ENCODE assay signal across 8 cellular contexts in the genomic region with DNA sequence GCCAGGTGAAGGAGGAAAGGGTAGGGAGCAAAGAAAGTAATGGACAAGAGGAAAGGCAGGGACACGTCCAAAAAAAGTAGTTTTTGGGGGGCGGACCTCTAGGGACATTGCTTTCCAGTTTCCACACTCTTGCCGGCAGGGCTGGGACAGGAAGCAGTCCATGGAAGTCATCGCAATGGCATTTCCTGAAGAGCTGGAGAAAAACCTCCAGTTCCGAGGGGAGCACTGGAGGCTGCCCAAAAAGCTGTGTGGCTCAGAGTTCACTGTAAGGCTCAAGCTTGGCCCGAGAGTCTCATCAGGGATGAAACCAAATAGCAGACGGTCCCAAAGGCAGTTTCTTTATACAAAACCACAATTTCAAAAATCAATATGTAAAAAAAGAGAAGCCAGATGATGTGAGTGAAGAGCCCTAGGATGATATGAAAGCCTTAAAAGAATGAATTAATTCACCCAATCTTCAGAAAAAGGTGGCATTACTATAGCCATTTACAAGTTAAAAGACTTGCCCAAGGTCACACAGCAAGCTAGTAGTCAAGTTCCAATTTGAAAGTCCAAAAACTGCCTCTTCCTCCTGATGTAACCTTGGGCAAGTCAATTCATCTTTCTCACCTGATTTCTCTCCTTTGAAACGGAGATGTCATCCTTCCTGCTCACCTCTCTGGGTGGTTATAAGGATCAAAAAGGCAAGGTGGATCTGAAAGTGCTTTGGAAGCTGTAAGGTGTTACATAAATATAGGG. TPM values are rescaled to one million over a fixed set of nuclear protein-coding genes. Genes with fewer than 3 reads are reported as not detected.
DNase-seq lines count a peak whose midpoint lies in the region; ATAC-seq and TF ChIP-seq lines count a peak whose summit lies in the region.

No MANE protein-coding gene starts in this region.

- peaks cover 77% of the 10 kb centered on the region for H3K4me1 Mint-ChIP-seq in T-helper 1 cell treated with Interleukin-12 subunit alpha and Interleukin-12 subunit beta and Interleukin-4 antibody, amounts not matched to agents 30 μg/mL and 1 μg/mL, for 36 hours (ENCODE audit: low read depth)
- peaks cover 93 to 99% of the 10 kb centered on the region in 2 donors for H3K4me1 Mint-ChIP-seq in immature natural killer cell
- H3K4me1 Mint-ChIP-seq in stimulated activated effector memory CD8-positive, alpha-beta T cell treated with anti-CD3 and anti-CD28 coated beads, Interleukin-12 subunit alpha, Interleukin-12 subunit beta, amount 100 ng/mL, for 72 hours: peaks cover 95% of the 10 kb centered on the region

- TF ChIP-seq CTCF in astrocyte of the spinal cord (IDR thresholded peaks at IDR 0.05; ENCODE audit: low read depth, low read length): no peak

- H3K4me3 ChIP-seq in astrocyte of the spinal cord (ENCODE audit: low read depth, low read length): no peak overlapping the region

- no peaks in the 10 kb centered on the region for H3K9me3 Mint-ChIP-seq in T-helper 1 cell treated with Interleukin-12 subunit alpha and Interleukin-12 subunit beta and Interleukin-4 antibody, amounts not matched to agents 30 μg/mL and 1 μg/mL, for 36 hours
- no peaks in the 10 kb centered on the region for H3K9me3 Mint-ChIP-seq in immature natural killer cell
- H3K9me3 Mint-ChIP-seq in stimulated activated effector memory CD8-positive, alpha-beta T cell treated with anti-CD3 and anti-CD28 coated beads, Interleukin-12 subunit alpha, Interleukin-12 subunit beta, amount 100 ng/mL, for 72 hours: no peaks in the 10 kb centered on the region

- no peak for ATAC-seq in stimulated activated effector memory CD8-positive, alpha-beta T cell treated with anti-CD3 and anti-CD28 coated beads, Interleukin-12 subunit alpha, Interleukin-12 subunit beta, amount 100 ng/mL, for 72 hours
- ATAC-seq in HG02642 (IDR thresholded peaks at IDR 0.05; ENCODE audit: poor library complexity, unreplicated experiment): no peak

- no peaks in the 10 kb centered on the region for H3K27me3 Mint-ChIP-seq in T-helper 1 cell treated with Interleukin-12 subunit alpha and Interleukin-12 subunit beta and Interleukin-4 antibody, amounts not matched to agents 30 μg/mL and 1 μg/mL, for 36 hours (ENCODE audit: low read depth)
- H3K27me3 Mint-ChIP-seq in immature natural killer cell (ENCODE audit: low read depth in 3 of 3): peaks cover 0 to 2% (median 0%) of the 10 kb centered on the region in 3 donors

- no peak for DNase-seq in T-helper 1 cell
- DNase-seq in astrocyte of the spinal cord (ENCODE audit: low read depth, low spot score): peak; percentile 85
- DNase-seq in immature natural killer cell: no peak
- DNase-seq in stimulated activated effector memory CD8-positive, alpha-beta T cell treated with anti-CD3 and anti-CD28 coated beads, Interleukin-12 subunit alpha, Interleukin-12 subunit beta, amount 100 ng/mL, for 72 hours (ENCODE audit: low spot score in 2 of 2): no peak
- no peak for DNase-seq in SIG-M5 treated with dmso at 0.1 percent for 504 hours (lab: John Stamatoyannopoulos, UW; ENCODE audit: unreplicated experiment)
- no peak for DNase-seq in stimulated activated CD4-positive, alpha-beta T cell treated with anti-CD3 and anti-CD28 coated beads, Interleukin-12 subunit alpha, Interleukin-12 subunit beta, amount 100 ng/mL, for 4 hours

- peak overlapping the region; percentile 41 for H3K4me3 Mint-ChIP-seq in T-helper 1 cell treated with Interleukin-12 subunit alpha and Interleukin-12 subunit beta and Interleukin-4 antibody, amounts not matched to agents 30 μg/mL and 1 μg/mL, for 36 hours
- H3K4me3 Mint-ChIP-seq in immature natural killer cell: peak overlapping the region; percentile 4 to 70 (median 50)
- peak overlapping the region; percentile 96 for H3K4me3 Mint-ChIP-seq in stimulated activated effector memory CD8-positive, alpha-beta T cell treated with anti-CD3 and anti-CD28 coated beads, Interleukin-12 subunit alpha, Interleukin-12 subunit beta, amount 100 ng/mL, for 72 hours

- peak overlapping the region; percentile 78 for H3K27ac Mint-ChIP-seq in T-helper 1 cell treated with Interleukin-12 subunit alpha and Interleukin-12 subunit beta and Interleukin-4 antibody, amounts not matched to agents 30 μg/mL and 1 μg/mL, for 36 hours
- H3K27ac Mint-ChIP-seq in immature natural killer cell: peak overlapping the region; percentile 63 to 95 (median 90)
- H3K27ac Mint-ChIP-seq in stimulated activated effector memory CD8-positive, alpha-beta T cell treated with anti-CD3 and anti-CD28 coated beads, Interleukin-12 subunit alpha, Interleukin-12 subunit beta, amount 100 ng/mL, for 72 hours: peak overlapping the region; percentile 97

- H3K36me3 Mint-ChIP-seq in T-helper 1 cell treated with Interleukin-12 subunit alpha and Interleukin-12 subunit beta and Interleukin-4 antibody, amounts not matched to agents 30 μg/mL and 1 μg/mL, for 36 hours (ENCODE audit: low read depth): peaks cover 64% of the 10 kb centered on the region
- peaks cover 17 to 37% (median 28%) of the 10 kb centered on the region in 3 donors for H3K36me3 Mint-ChIP-seq in immature natural killer cell
- H3K36me3 Mint-ChIP-seq in stimulated activated effector memory CD8-positive, alpha-beta T cell treated with anti-CD3 and anti-CD28 coated beads, Interleukin-12 subunit alpha, Interleukin-12 subunit beta, amount 100 ng/mL, for 72 hours: peaks cover 100% of the 10 kb centered on the region

- in situ Hi-C loops in astrocyte of the spinal cord (cut with HindIII; ENCODE audit: low sequenced_read_pairs): no loop called here

RNA-seq across cellular contexts. Expression of a gene that starts 9.2 kb away (rescaled TPM):
- polyA plus RNA-seq in immature natural killer cell: 10 to 100 TPM; 30.9 to 60.4 (median 39.3) TPM

RNA-seq across cellular contexts. Expression of a gene that starts 25.6 kb away (rescaled TPM):
- polyA plus RNA-seq in immature natural killer cell: 1 to 10 TPM; 1.2 to 3.0 (median 1.8) TPM

Comparison
In these comparisons a context has a peak if more than half of its experiments do, and no peak if none do; other contexts are left out.
1. H3K4me3 Mint-ChIP-seq: peak in every context shown above with its lines; median percentile 96 in stimulated activated effector memory CD8-positive, alpha-beta T cell treated with anti-CD3 and anti-CD28 coated beads, Interleukin-12 subunit alpha, Interleukin-12 subunit beta, amount 100 ng/mL, for 72 hours; 50 in immature natural killer cell; 41 in T-helper 1 cell treated with Interleukin-12 subunit alpha and Interleukin-12 subunit beta and Interleukin-4 antibody, amounts not matched to agents 30 μg/mL and 1 μg/mL, for 36 hours.